ENCODE assay signal across 5 cellular contexts in the genomic region with DNA sequence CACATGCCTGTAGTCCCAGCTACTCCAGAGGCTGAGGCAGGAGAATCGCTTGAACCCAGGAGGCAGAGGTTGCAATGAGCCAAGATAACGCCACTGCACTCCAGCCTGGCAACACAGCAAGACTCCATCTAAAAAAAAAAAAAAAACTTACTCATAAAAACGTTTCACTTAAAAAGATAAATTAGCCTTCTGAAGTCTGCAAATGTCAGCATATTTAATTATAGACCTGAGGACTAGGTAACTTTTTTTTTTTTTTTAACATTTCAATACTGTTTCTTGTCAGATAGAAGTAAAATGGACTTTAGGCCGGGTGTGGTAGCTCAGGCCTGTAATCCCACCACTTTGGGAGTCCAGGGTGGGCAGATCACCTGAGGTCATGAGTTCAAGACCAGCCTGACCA. TPM values are rescaled to one million over a fixed set of nuclear protein-coding genes. Genes with fewer than 3 reads are reported as not detected.
"Had no signal": no experiment of that assay in that cellular context is flagged by ENCODE, and none has a peak within 500 bp of the region (broad histone marks: within the 10 kb centered on the region; RNA-seq: fewer than 3 reads in every experiment).

No MANE protein-coding gene starts in this region.

RNA-seq across cellular contexts. Expression of gene SLC25A2, which starts 13.1 kb away (rescaled TPM):
- total RNA-seq: GM23248, H4, HT1080 had no signal
- polyA plus RNA-seq: GM23248, HepG2 had no signal

RNA-seq across cellular contexts. Expression of gene PCDHGA1, which starts 13.4 kb away (rescaled TPM):
- total RNA-seq: H7 had no signal

RNA-seq across cellular contexts. Expression of gene PCDHGA2, which starts 21.6 kb away (rescaled TPM):
- total RNA-seq: H7 had no signal

RNA-seq across cellular contexts. Expression of gene PCDHGA3, which starts 26.7 kb away (rescaled TPM):
- total RNA-seq: HepG2 had no signal
